Comparison of ENCODE assay signal across 20 cellular contexts in the genomic region with DNA sequence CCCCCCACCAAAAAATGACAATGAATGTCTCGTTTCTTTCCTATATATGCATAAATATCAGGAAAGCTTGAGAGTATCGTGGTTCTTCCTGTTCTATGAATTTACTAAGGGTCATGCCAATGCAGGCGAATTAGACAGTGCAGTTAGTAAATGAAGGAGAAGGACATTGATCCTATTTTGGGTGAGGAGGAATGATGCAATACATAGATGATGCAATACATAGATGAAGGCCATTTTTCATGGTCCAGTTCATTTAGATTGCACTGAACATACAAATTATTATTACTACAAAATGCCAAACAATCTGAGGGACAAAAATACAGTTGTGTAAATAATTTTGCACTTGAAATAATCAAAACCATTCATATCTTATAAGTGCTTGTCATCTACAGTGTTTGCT.
"Had no signal": no experiment of that assay in that cellular context is flagged by ENCODE, and none has a peak within 500 bp of the region (broad histone marks: within the 10 kb centered on the region; RNA-seq: fewer than 3 reads in every experiment).

No MANE protein-coding gene starts in this region.

- H3K4me3 ChIP-seq: coronary artery, heart left ventricle, psoas muscle, sigmoid colon, skin epidermis, stomach, thoracic aorta, transverse colon had no signal

- H3K27ac ChIP-seq: coronary artery, heart left ventricle, neutrophil, psoas muscle, sigmoid colon, skin epidermis, stomach, thoracic aorta, transverse colon had no signal

- FAIRE-seq: endothelial cell of umbilical vein had no signal

- H3K4me3 Mint-ChIP-seq: endodermal cell; naive thymus-derived CD4-positive, alpha-beta T cell had no signal

- H3K36me3 ChIP-seq: heart left ventricle, neutrophil, sigmoid colon, stomach, thoracic aorta, transverse colon had no signal

- H3K9me3 ChIP-seq: heart left ventricle, neutrophil, psoas muscle, sigmoid colon, thoracic aorta, transverse colon had no signal

- H3K4me1 Mint-ChIP-seq: endodermal cell had no signal

- ATAC-seq: heart left ventricle; left colon; naive thymus-derived CD4-positive, alpha-beta T cell; psoas muscle had no signal

- H3K27me3 ChIP-seq: heart left ventricle, neutrophil, sigmoid colon, stomach, transverse colon had no signal

- H3K36me3 Mint-ChIP-seq: naive thymus-derived CD4-positive, alpha-beta T cell had no signal

- H3K4me1 ChIP-seq: heart left ventricle, psoas muscle, sigmoid colon, stomach, transverse colon had no signal

- DNase-seq: effector CD4-positive, alpha-beta T cell; endodermal cell; erythroblast; foreskin melanocyte; heart left ventricle; hippocampal formation; left colon; mammary epithelial cell; naive thymus-derived CD4-positive, alpha-beta T cell; psoas muscle; sigmoid colon; stimulated activated naive CD4-positive, alpha-beta T cell; stomach; substantia nigra; transverse colon had no signal

- H3K27me3 Mint-ChIP-seq: naive thymus-derived CD4-positive, alpha-beta T cell had no signal
